ENCODE assay signal across 2 cellular contexts in genomic region chr22:43883719-43884415, GRCh38.
A peak's percentile ranks its signal among the peaks of the same experiment; 100 is the strongest.
TF ChIP-seq lines count a peak whose summit lies in the region.

No MANE protein-coding gene starts in this region.

TF ChIP-seq in HepG2, 621 proteins besides CTCF, POLR2A, EP300 and RAD21:
- peak; percentile 57 for TF ChIP-seq ZNF768 (CRISPR knock-in tag; IDR thresholded peaks at IDR 0.05)
- no peak for TF ChIP-seq ZNF484 (CRISPR knock-in tag; IDR thresholded peaks at IDR 0.05; ENCODE audit: borderline replicate concordance, low read depth)
TF ChIP-seq in HepG2: peak in this region for 1.

TF ChIP-seq in H1, 55 proteins besides CTCF, POLR2A, EP300 and RAD21:
- TF ChIP-seq NANOG (IDR thresholded peaks at IDR 0.05; ENCODE audit: insufficient read depth, low read depth, low read length, poor library complexity, severe bottlenecking) (no peak), BACH1 (IDR thresholded peaks at IDR 0.05; ENCODE audit: low read length) (no peak), KDM1A (IDR thresholded peaks at IDR 0.05; ENCODE audit: borderline replicate concordance, low read length) (no peak), SIN3A (conservative IDR thresholded peaks at IDR 0.05 in 1 of 2, IDR thresholded peaks at IDR 0.05 in 1 of 2; ENCODE audit: low read depth in 1 of 2, low read length in 2 of 2) (no peak), RXRA (IDR thresholded peaks at IDR 0.05; ENCODE audit: insufficient read depth, low read depth, low read length) (no peak), SP1 (IDR thresholded peaks at IDR 0.05; ENCODE audit: low read depth, low read length) (no peak), JUND (IDR thresholded peaks at IDR 0.05; ENCODE audit: low read length) (no peak)
TF ChIP-seq in H1: peak in this region for 0.
